12 cellular contexts compared by ENCODE assay signal in genomic region chr17:58308173-58308984, GRCh38. TPM values are rescaled to one million over a fixed set of nuclear protein-coding genes. Genes with fewer than 3 reads are reported as not detected.
DNase-seq lines count a peak whose midpoint lies in the region; ATAC-seq and TF ChIP-seq lines count a peak whose summit lies in the region.
"Had no signal": no experiment of that assay in that cellular context is flagged by ENCODE, and none has a peak within 500 bp of the region (broad histone marks: within the 10 kb centered on the region; RNA-seq: fewer than 3 reads in every experiment).

No MANE protein-coding gene starts in this region.

- no peak for TF ChIP-seq EP300 in stomach (IDR thresholded peaks at IDR 0.05)

- H3K36me3 Mint-ChIP-seq in activated CD4-positive, alpha-beta T cell treated with anti-CD3 and anti-CD28 coated beads, Interleukin-2, amount 10 ng/mL, durations not matched to agents 24 days and 14 days (ENCODE audit: low read depth) = peaks cover 24% of the 10 kb centered on the region
- H3K36me3 Mint-ChIP-seq in activated CD4-positive, alpha-beta T cell treated with anti-CD3 and anti-CD28 coated beads for 36 hours (ENCODE audit: low read depth) = peaks cover 2% of the 10 kb centered on the region

- no peak overlapping the region for H3K4me3 Mint-ChIP-seq in activated CD4-positive, alpha-beta T cell treated with anti-CD3 and anti-CD28 coated beads, Interleukin-2, amount 10 ng/mL, durations not matched to agents 24 days and 14 days
- H3K4me3 Mint-ChIP-seq in activated CD4-positive, alpha-beta T cell treated with anti-CD3 and anti-CD28 coated beads for 36 hours = no peak overlapping the region
- H3K4me3 Mint-ChIP-seq: CD4-positive, CD25-positive, alpha-beta regulatory T cell; central memory CD8-positive, alpha-beta T cell had no signal

- H3K27me3 ChIP-seq in RWPE2 (ENCODE audit: insufficient read depth, poor library complexity, severe bottlenecking) (no peaks in the 10 kb centered on the region), heart right ventricle (peaks cover 0 to 21% (median 0%) of the 10 kb centered on the region in 7 donors), stomach (no peaks in the 10 kb centered on the region), body of pancreas (no peaks in the 10 kb centered on the region)

- POLR2A ChIA-PET in activated CD4-positive, alpha-beta T cell treated with anti-CD3 and anti-CD28 coated beads for 36 hours (lab: Charles Lee) = no interaction called here

- H3K4me3 ChIP-seq in RWPE2 (ENCODE audit: severe bottlenecking) (no peak overlapping the region), heart right ventricle (no peak overlapping the region), stomach (no peak overlapping the region), body of pancreas (no peak overlapping the region)

- no peaks in the 10 kb centered on the region for H3K4me1 ChIP-seq in RWPE2 (ENCODE audit: insufficient read depth, poor library complexity, severe bottlenecking)
- H3K4me1 ChIP-seq in heart right ventricle = peaks cover 0 to 4% (median 0%) of the 10 kb centered on the region in 9 donors
- H3K4me1 ChIP-seq in stomach = peaks cover 0 to 8% (median 0%) of the 10 kb centered on the region in 4 donors
- no peaks in the 10 kb centered on the region for H3K4me1 ChIP-seq in body of pancreas

- intact Hi-C loops in activated CD4-positive, alpha-beta T cell treated with anti-CD3 and anti-CD28 coated beads, Interleukin-2, amount 10 ng/mL, durations not matched to agents 24 days and 14 days (cut with micrococcal nuclease) = no loop called here
- intact Hi-C loops in activated CD4-positive, alpha-beta T cell treated with anti-CD3 and anti-CD28 coated beads for 36 hours (cut with DNase I, micrococcal nuclease) = no loop called here
- intact Hi-C loops in heart right ventricle (cut with DNase I) = loop anchor here in 2 of 10 donors (10.0 kb wide), 1 partner anchor 136 kb away; no protein-coding TSS in a partner anchor
- intact Hi-C loops in stomach (cut with DNase I; ENCODE audit: low total_unique reads) = no loop called here
- intact Hi-C loops in body of pancreas (cut with DNase I) = no loop called here

- peak; percentile 62 for DNase-seq in activated CD4-positive, alpha-beta T cell treated with anti-CD3 and anti-CD28 coated beads, Interleukin-2, amount 10 ng/mL, durations not matched to agents 24 days and 14 days
- DNase-seq in activated CD4-positive, alpha-beta T cell treated with anti-CD3 and anti-CD28 coated beads for 36 hours = no peak
- DNase-seq in RWPE2 (ENCODE audit: low spot score) = peak; percentile 64
- DNase-seq in heart right ventricle = no peak
- DNase-seq in stomach = peak; percentile 25
- no peak for DNase-seq in body of pancreas
- no peak for DNase-seq in NCI-H510A treated with DMSO at 0.1 percent for 48 hours (lab: John Stamatoyannopoulos, UW)
- no peak for DNase-seq in T-helper 1 cell
- DNase-seq: activated CD4-positive, alpha-beta T cell treated with anti-CD3 and anti-CD28 coated beads for 4 hours; CD4-positive, CD25-positive, alpha-beta regulatory T cell; NCI-H446 treated with DMSO at 0.1 percent for 48 hours had no signal

- H3K36me3 ChIP-seq in RWPE2 (ENCODE audit: low read depth) (no peaks in the 10 kb centered on the region), heart right ventricle (no peaks in the 10 kb centered on the region), stomach (peaks cover 0 to 26% (median 17%) of the 10 kb centered on the region in 4 donors), body of pancreas (replicated peaks in 1 of 2; ENCODE audit: insufficient read depth in 1 of 2, low read depth in 2 of 2) (no peaks in the 10 kb centered on the region)

- no peak overlapping the region for H3K27ac Mint-ChIP-seq in activated CD4-positive, alpha-beta T cell treated with anti-CD3 and anti-CD28 coated beads, Interleukin-2, amount 10 ng/mL, durations not matched to agents 24 days and 14 days
- H3K27ac Mint-ChIP-seq in activated CD4-positive, alpha-beta T cell treated with anti-CD3 and anti-CD28 coated beads for 36 hours = no peak overlapping the region
- H3K27ac Mint-ChIP-seq: CD4-positive, CD25-positive, alpha-beta regulatory T cell had no signal

- H3K9me3 ChIP-seq in RWPE2 (ENCODE audit: severe bottlenecking) = no peaks in the 10 kb centered on the region
- H3K9me3 ChIP-seq in heart right ventricle = no peaks in the 10 kb centered on the region
- H3K9me3 ChIP-seq in stomach = no peaks in the 10 kb centered on the region
- no peaks in the 10 kb centered on the region for H3K9me3 ChIP-seq in body of pancreas

- CTCF ChIA-PET in activated CD4-positive, alpha-beta T cell treated with anti-CD3 and anti-CD28 coated beads for 36 hours (lab: Charles Lee) = interaction anchor here (0.6 to 5.0 kb wide), 4 partner anchors 9 to 75 kb away, joined by 3 to 38 read pairs (median 3); partner anchors contain the start of gene SUPT4H1

- no peaks in the 10 kb centered on the region for H3K4me1 Mint-ChIP-seq in activated CD4-positive, alpha-beta T cell treated with anti-CD3 and anti-CD28 coated beads, Interleukin-2, amount 10 ng/mL, durations not matched to agents 24 days and 14 days
- H3K4me1 Mint-ChIP-seq in activated CD4-positive, alpha-beta T cell treated with anti-CD3 and anti-CD28 coated beads for 36 hours = peaks cover 3% of the 10 kb centered on the region

- no peak overlapping the region for H3K27ac ChIP-seq in RWPE2 (ENCODE audit: poor library complexity, severe bottlenecking)
- no peak overlapping the region for H3K27ac ChIP-seq in heart right ventricle
- H3K27ac ChIP-seq in stomach = no peak overlapping the region
- H3K27ac ChIP-seq in body of pancreas = no peak overlapping the region

- TF ChIP-seq CTCF in RWPE2 (IDR thresholded peaks at IDR 0.05; ENCODE audit: poor library complexity, severe bottlenecking) = peak; percentile 24
- TF ChIP-seq CTCF in heart right ventricle (IDR thresholded peaks at IDR 0.05) = peak in 5 of 9 donors; percentile 20 to 38 (median 27)
- TF ChIP-seq CTCF in stomach (IDR thresholded peaks at IDR 0.05) = no peak
- peak in 3 of 7 experiments; percentile 14 to 43 (median 24) for TF ChIP-seq CTCF in body of pancreas (IDR thresholded peaks at IDR 0.05)

- no peaks in the 10 kb centered on the region for H3K27me3 Mint-ChIP-seq in activated CD4-positive, alpha-beta T cell treated with anti-CD3 and anti-CD28 coated beads, Interleukin-2, amount 10 ng/mL, durations not matched to agents 24 days and 14 days
- no peaks in the 10 kb centered on the region for H3K27me3 Mint-ChIP-seq in activated CD4-positive, alpha-beta T cell treated with anti-CD3 and anti-CD28 coated beads for 36 hours
- H3K27me3 Mint-ChIP-seq: CD4-positive, CD25-positive, alpha-beta regulatory T cell; central memory CD8-positive, alpha-beta T cell had no signal

- no peak for ATAC-seq in activated CD4-positive, alpha-beta T cell treated with anti-CD3 and anti-CD28 coated beads for 36 hours
- ATAC-seq in RWPE2 (ENCODE audit: low read depth) (peak; percentile 24; the same call in 1 of the 3 replicates), heart right ventricle (no peak), body of pancreas (no peak)

- TF ChIP-seq POLR2A in stomach (IDR thresholded peaks at IDR 0.05) = no peak
- TF ChIP-seq POLR2A in body of pancreas (IDR thresholded peaks at IDR 0.05) = no peak

- H3K9me3 Mint-ChIP-seq in activated CD4-positive, alpha-beta T cell treated with anti-CD3 and anti-CD28 coated beads, Interleukin-2, amount 10 ng/mL, durations not matched to agents 24 days and 14 days = no peaks in the 10 kb centered on the region
- no peaks in the 10 kb centered on the region for H3K9me3 Mint-ChIP-seq in activated CD4-positive, alpha-beta T cell treated with anti-CD3 and anti-CD28 coated beads for 36 hours (ENCODE audit: low read depth)
- H3K9me3 Mint-ChIP-seq: CD4-positive, CD25-positive, alpha-beta regulatory T cell; central memory CD8-positive, alpha-beta T cell had no signal

- WGBS in heart right ventricle, 2 donors = 73 to 75% methylated on average over 32 of the region's 32 CpGs
- 70 to 76% (median 76%) methylated on average over 25 to 32 of the region's 32 CpGs for WGBS in stomach, 5 donors
- 57 to 62% methylated on average over 10 to 30 of the region's 32 CpGs for WGBS in body of pancreas, 2 donors

RNA-seq across cellular contexts. Expression of gene TSPOAP1, which starts 20.2 kb away (rescaled TPM):
- total RNA-seq in activated CD4-positive, alpha-beta T cell treated with anti-CD3 and anti-CD28 coated beads, Interleukin-2, amount 10 ng/mL, durations not matched to agents 24 days and 14 days = 22.6 and 23.6 TPM in 2 replicates
- total RNA-seq in activated CD4-positive, alpha-beta T cell treated with anti-CD3 and anti-CD28 coated beads for 36 hours = 10 to 100 TPM; 11.8 to 12.4 TPM
- total RNA-seq in heart right ventricle (10 to 100 TPM in 8 of 10 donors, 1 to 10 TPM in 2; 6.0 to 18.7 (median 12.4) TPM), stomach (10 to 100 TPM in 3 of 5 donors, 1 to 10 TPM in 1, not detected in 1; 9.0 to 68.8 (median 16.3) TPM), body of pancreas (10 to 100 TPM; 21.0 to 22.7 TPM)
- polyA plus RNA-seq in heart right ventricle (10 to 100 TPM in 1 of 2 donors, 1 to 10 TPM in 1; 1.6 to 35.6 TPM), stomach (10 to 100 TPM in 1 of 3 donors, 1 to 10 TPM in 2; 6.5 to 26.0 (median 8.9) TPM)

RNA-seq across cellular contexts. Expression of gene MPO, which starts 27.6 kb away (rescaled TPM):
- not detected in 2 replicates for total RNA-seq in activated CD4-positive, alpha-beta T cell treated with anti-CD3 and anti-CD28 coated beads, Interleukin-2, amount 10 ng/mL, durations not matched to agents 24 days and 14 days
- total RNA-seq in activated CD4-positive, alpha-beta T cell treated with anti-CD3 and anti-CD28 coated beads for 36 hours = under 1 TPM in 1 of 2 experiments, not detected in 1; 0.07 TPM
- total RNA-seq in heart right ventricle (1 to 10 TPM in 1 of 10 donors, under 1 TPM in 7, not detected in 2; 0.08 to 2.5 (median 0.25) TPM), stomach (1 to 10 TPM in 1 of 5 donors, not detected in 4; 7.7 TPM), body of pancreas (not detected)
- polyA plus RNA-seq in heart right ventricle (under 1 TPM; 0.07 to 0.15 TPM), stomach (under 1 TPM in 2 of 3 donors, not detected in 1; 0.03 to 0.46 TPM)
- total RNA-seq: CD4-positive, CD25-positive, alpha-beta regulatory T cell had no signal

RNA-seq across cellular contexts. Expression of gene SUPT4H1, which starts 43.6 kb away (rescaled TPM):
- 139 and 143 TPM in 2 replicates for total RNA-seq in activated CD4-positive, alpha-beta T cell treated with anti-CD3 and anti-CD28 coated beads, Interleukin-2, amount 10 ng/mL, durations not matched to agents 24 days and 14 days
- 100 to 1,000 TPM; 106 to 129 TPM for total RNA-seq in activated CD4-positive, alpha-beta T cell treated with anti-CD3 and anti-CD28 coated beads for 36 hours
- 10 to 100 TPM; 49.0 to 73.4 (median 59.8) TPM for total RNA-seq in heart right ventricle
- polyA plus RNA-seq in heart right ventricle = 10 to 100 TPM; 38.0 to 95.0 TPM
- total RNA-seq in stomach = 10 to 100 TPM in 3 of 5 donors, 1 to 10 TPM in 2; 6.7 to 51.1 (median 23.3) TPM
- polyA plus RNA-seq in stomach = 10 to 100 TPM; 68.9 to 80.9 (median 78.2) TPM
- 10 to 100 TPM; 10.2 to 24.4 TPM for total RNA-seq in body of pancreas

Comparison
In these comparisons a context has a peak if more than half of its experiments do, and no peak if none do; other contexts are left out.
1. DNase-seq: peak in activated CD4-positive, alpha-beta T cell treated with anti-CD3 and anti-CD28 coated beads, Interleukin-2, amount 10 ng/mL, durations not matched to agents 24 days and 14 days (single experiment), RWPE2 (single experiment) and stomach (single experiment); none in activated CD4-positive, alpha-beta T cell treated with anti-CD3 and anti-CD28 coated beads for 36 hours (single experiment), heart right ventricle (0 of 2), body of pancreas (0 of 4), NCI-H510A treated with DMSO at 0.1 percent for 48 hours (single experiment) and T-helper 1 cell (0 of 5).
2. CTCF ChIP-seq: peak in RWPE2 (single experiment) and heart right ventricle (5 of 9); none in stomach (0 of 7).